ENCODE assay signal across 9 cellular contexts in genomic region chr2:189798312-189799029, GRCh38. TPM values are rescaled to one million over a fixed set of nuclear protein-coding genes. Genes with fewer than 3 reads are reported as not detected.
DNase-seq lines count a peak whose midpoint lies in the region; ATAC-seq and TF ChIP-seq lines count a peak whose summit lies in the region.
"Had no signal": no experiment of that assay in that cellular context is flagged by ENCODE, and none has a peak within 500 bp of the region (broad histone marks: within the 10 kb centered on the region; RNA-seq: fewer than 3 reads in every experiment).

No MANE protein-coding gene starts in this region.

- H3K4me1 Mint-ChIP-seq in CD8-positive, alpha-beta T cell (ENCODE audit: low read depth), result peaks cover 9% of the 10 kb centered on the region

- intact Hi-C loops in CD8-positive, alpha-beta T cell (cut with DNase I, micrococcal nuclease), result no loop called here
- intact Hi-C loops in gastrocnemius medialis (cut with DNase I; ENCODE audit: low total_unique reads) (loop anchor here (2.0 kb wide), 1 partner anchor 274 kb away; no protein-coding TSS in a partner anchor), posterior vena cava (cut with DNase I) (no loop called here)

- peaks cover 18% of the 10 kb centered on the region for H3K36me3 ChIP-seq in CD8-positive, alpha-beta T cell (ENCODE audit: insufficient read depth, low read length)
- H3K36me3 ChIP-seq in RWPE2 (ENCODE audit: low read depth) (peaks cover 87% of the 10 kb centered on the region), gastrocnemius medialis (peaks cover 0 to 29% of the 10 kb centered on the region in 2 donors)

- no peaks in the 10 kb centered on the region for H3K4me1 ChIP-seq in CD8-positive, alpha-beta T cell (ENCODE audit: insufficient read depth, low read length)
- H3K4me1 ChIP-seq in RWPE2 (ENCODE audit: insufficient read depth, poor library complexity, severe bottlenecking) (peaks cover 8% of the 10 kb centered on the region), gastrocnemius medialis (peaks cover 17 to 25% of the 10 kb centered on the region in 2 donors)

- H3K4me3 ChIP-seq in CD8-positive, alpha-beta T cell (ENCODE audit: low read depth, low read length), result no peak overlapping the region
- H3K4me3 ChIP-seq in RWPE2 (ENCODE audit: severe bottlenecking) (no peak overlapping the region), gastrocnemius medialis (no peak overlapping the region)
- H3K4me3 ChIP-seq: SJSA1 had no signal

- H3K36me3 Mint-ChIP-seq in CD8-positive, alpha-beta T cell, result peaks cover 67% of the 10 kb centered on the region

- POLR2A ChIA-PET in CD8-positive, alpha-beta T cell (lab: Charles Lee), result interaction anchor here (1.6 kb wide), 1 partner anchor 14 kb away, joined by 8 read pairs; the partner anchor contains the start of genes ORMDL1 and PMS1

- H3K4me3 Mint-ChIP-seq in CD8-positive, alpha-beta T cell, result no peak overlapping the region

- H3K27ac Mint-ChIP-seq in CD8-positive, alpha-beta T cell, result no peak overlapping the region

- H3K9me3 ChIP-seq in CD8-positive, alpha-beta T cell (ENCODE audit: low read length), result no peaks in the 10 kb centered on the region
- no peaks in the 10 kb centered on the region for H3K9me3 ChIP-seq in RWPE2 (ENCODE audit: severe bottlenecking)
- no peaks in the 10 kb centered on the region for H3K9me3 ChIP-seq in gastrocnemius medialis
- H3K9me3 ChIP-seq: SJSA1 had no signal

- in situ Hi-C loops in gastrocnemius medialis (cut with MboI; ENCODE audit: low sequenced_read_pairs in 4 of 4), result loop anchor here in 3 of 4 donors (10.0 to 25.0 kb wide), 3 partner anchors 264 to 276 kb away; partner anchors contain the start of gene MSTN (in 2 of the 3)

- H3K27me3 Mint-ChIP-seq in CD8-positive, alpha-beta T cell (ENCODE audit: low read depth), result no peaks in the 10 kb centered on the region

- no peaks in the 10 kb centered on the region for H3K9me3 Mint-ChIP-seq in CD8-positive, alpha-beta T cell

- peak; percentile 34 for ATAC-seq in CD8-positive, alpha-beta T cell
- ATAC-seq in GM18870 (IDR thresholded peaks at IDR 0.05; ENCODE audit: unreplicated experiment), result peak; percentile 86
- ATAC-seq in HG03378 (IDR thresholded peaks at IDR 0.05; ENCODE audit: unreplicated experiment), result peak; percentile 80
- peak; percentile 69 for ATAC-seq in RWPE2 (ENCODE audit: low read depth)
- ATAC-seq in gastrocnemius medialis, result peak; percentile 49 to 64

- peak; percentile 27 for TF ChIP-seq CTCF in CD8-positive, alpha-beta T cell (IDR thresholded peaks at IDR 0.05)
- TF ChIP-seq CTCF in RWPE2 (IDR thresholded peaks at IDR 0.05; ENCODE audit: poor library complexity, severe bottlenecking), result peak; percentile 78
- TF ChIP-seq CTCF in gastrocnemius medialis (IDR thresholded peaks at IDR 0.05 in 4 of 5, conservative IDR thresholded peaks at IDR 0.05 in 1 of 5), result peak in 4 of 5 experiments; percentile 28 to 46 (median 36)

- CTCF ChIA-PET in CD8-positive, alpha-beta T cell (lab: Charles Lee), result interaction anchor here (1.5 kb wide), 1 partner anchor 35 kb away, joined by 3 read pairs; the partner anchor contains the start of gene OSGEPL1

- TF ChIP-seq POLR2A in gastrocnemius medialis (IDR thresholded peaks at IDR 0.05), result no peak

- H3K27me3 ChIP-seq in CD8-positive, alpha-beta T cell (ENCODE audit: insufficient read depth, low read length), result no peaks in the 10 kb centered on the region
- H3K27me3 ChIP-seq in RWPE2 (ENCODE audit: insufficient read depth, poor library complexity, severe bottlenecking) (no peaks in the 10 kb centered on the region), gastrocnemius medialis (no peaks in the 10 kb centered on the region)
- H3K27me3 ChIP-seq: SJSA1 had no signal

- DNase-seq in CD8-positive, alpha-beta T cell, result no peak
- DNase-seq in RWPE2 (ENCODE audit: low spot score) (no peak), fibroblast of peridontal ligament (ENCODE audit: extremely low read depth) (peak; percentile 89), gastrocnemius medialis (no peak), SHP77 (lab: John Stamatoyannopoulos, UW) (no peak), posterior vena cava (ENCODE audit: low spot score) (no peak)

- no peak overlapping the region for H3K27ac ChIP-seq in CD8-positive, alpha-beta T cell (ENCODE audit: low read depth, low read length)
- H3K27ac ChIP-seq in RWPE2 (ENCODE audit: poor library complexity, severe bottlenecking) (no peak overlapping the region), gastrocnemius medialis (peak overlapping the region in 3 of 4 donors; percentile 6 to 29 (median 7))
- H3K27ac ChIP-seq: SJSA1 had no signal

RNA-seq across cellular contexts. Expression of gene PMS1, which starts 14.2 kb away (rescaled TPM):
- total RNA-seq in CD8-positive, alpha-beta T cell, result 10 to 100 TPM; 12.2 to 15.1 TPM
- total RNA-seq in gastrocnemius medialis, result 10 to 100 TPM in 1 of 4 donors, 1 to 10 TPM in 3; 6.9 to 12.0 (median 8.8) TPM
- total RNA-seq in posterior vena cava, result 10 to 100 TPM; 20.1 to 25.2 TPM

RNA-seq across cellular contexts. Expression of gene ORMDL1, which starts 14.3 kb away (rescaled TPM):
- total RNA-seq in CD8-positive, alpha-beta T cell, result 100 to 1,000 TPM; 105 to 107 TPM
- total RNA-seq in gastrocnemius medialis (10 to 100 TPM; 13.3 to 38.9 (median 23.7) TPM), posterior vena cava (10 to 100 TPM; 42.0 to 47.3 TPM)

RNA-seq across cellular contexts. Expression of gene OSGEPL1, which starts 35.9 kb away (rescaled TPM):
- 1 to 10 TPM; 3.6 to 3.9 TPM for total RNA-seq in CD8-positive, alpha-beta T cell
- total RNA-seq in gastrocnemius medialis (10 to 100 TPM in 1 of 4 donors, 1 to 10 TPM in 3; 2.1 to 15.6 (median 6.5) TPM), posterior vena cava (1 to 10 TPM; 4.4 to 5.6 TPM)

Comparison
In these comparisons a context has a peak if more than half of its experiments do, and no peak if none do; other contexts are left out.
1. ATAC-seq: peak in every context shown above with its lines; median percentile 86 in GM18870; 80 in HG03378; 69 in RWPE2; 56 in gastrocnemius medialis; 34 in CD8-positive, alpha-beta T cell.
2. H3K27ac ChIP-seq: peak in gastrocnemius medialis (3 of 4); none in CD8-positive, alpha-beta T cell (single experiment) and RWPE2 (single experiment).
3. CTCF ChIP-seq: peak in every context shown above with its lines; median percentile 78 in RWPE2; 36 in gastrocnemius medialis; 27 in CD8-positive, alpha-beta T cell.